Comparison of ENCODE assay signal across 18 cellular contexts in the genomic region with DNA sequence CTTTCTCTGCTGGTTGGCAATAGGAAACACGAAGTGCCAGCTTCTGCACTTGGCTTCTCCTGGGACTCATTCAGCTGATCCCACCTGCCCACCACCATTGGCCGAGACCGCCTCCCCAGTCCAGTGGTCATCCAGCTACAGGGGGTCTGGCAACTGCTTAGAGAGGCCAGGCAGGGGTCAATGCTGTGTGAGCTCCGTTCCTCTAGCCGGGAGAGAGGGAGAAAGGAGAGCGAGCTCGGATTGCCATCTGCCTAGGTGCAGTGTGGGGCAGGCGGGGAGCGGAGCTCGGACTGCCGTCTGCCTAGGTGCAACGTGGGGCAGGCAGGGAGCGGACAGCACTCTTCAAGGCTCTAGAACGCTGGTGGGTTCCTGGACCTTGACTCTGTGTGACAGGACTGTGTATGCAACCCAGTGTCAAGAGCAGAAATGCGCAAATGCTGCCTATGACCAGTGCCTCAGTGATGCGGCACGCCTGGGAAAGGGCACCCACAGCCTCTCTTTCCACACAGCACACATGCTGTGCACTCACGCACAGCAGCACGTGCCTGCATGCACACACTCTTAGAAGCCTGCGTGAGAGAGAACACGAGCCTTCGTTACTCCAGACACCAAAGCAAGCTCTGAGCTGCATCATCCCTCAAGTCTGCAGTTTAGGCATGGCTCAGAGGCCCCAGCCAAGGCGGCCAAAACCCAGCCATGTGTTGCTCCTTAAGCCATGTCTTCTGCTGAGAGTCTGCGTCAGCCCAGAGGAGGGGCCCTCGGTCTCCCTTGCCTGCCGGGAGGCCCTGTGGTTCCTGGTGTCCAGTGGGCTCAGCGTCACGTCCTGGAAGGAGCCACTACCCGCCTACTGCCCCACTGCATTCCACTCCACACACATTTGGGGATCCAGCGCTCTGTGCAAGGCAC. TPM values are rescaled to one million over a fixed set of nuclear protein-coding genes. Genes with fewer than 3 reads are reported as not detected.
DNase-seq lines count a peak whose midpoint lies in the region; ATAC-seq and TF ChIP-seq lines count a peak whose summit lies in the region.
"Had no signal": no experiment of that assay in that cellular context is flagged by ENCODE, and none has a peak within 500 bp of the region (broad histone marks: within the 10 kb centered on the region; RNA-seq: fewer than 3 reads in every experiment).

No MANE protein-coding gene starts in this region.

- peak overlapping the region; percentile 37 to 59 for H3K27ac ChIP-seq in right atrium auricular region
- H3K27ac ChIP-seq in left ventricle myocardium inferior (replicated peaks), result no peak overlapping the region
- H3K27ac ChIP-seq in ovary, result peak overlapping the region; percentile 4 to 53
- H3K27ac ChIP-seq: A549 had no signal

- H3K36me3 ChIP-seq in right atrium auricular region (no peaks in the 10 kb centered on the region), left ventricle myocardium inferior (no peaks in the 10 kb centered on the region), ovary (no peaks in the 10 kb centered on the region)
- H3K36me3 ChIP-seq: adrenal gland, HAP-1 had no signal

- no peaks in the 10 kb centered on the region for H3K9me3 ChIP-seq in right atrium auricular region
- no peaks in the 10 kb centered on the region for H3K9me3 ChIP-seq in left ventricle myocardium inferior (replicated peaks)
- no peaks in the 10 kb centered on the region for H3K9me3 ChIP-seq in ovary
- H3K9me3 ChIP-seq: A549, adrenal gland, HAP-1 had no signal

- H3K4me1 ChIP-seq in right atrium auricular region, result peaks cover 0 to 63% of the 10 kb centered on the region in 2 donors
- peaks cover 66% of the 10 kb centered on the region for H3K4me1 ChIP-seq in left ventricle myocardium inferior
- H3K4me1 ChIP-seq in ovary (ENCODE audit: insufficient read depth), result peaks cover 15% of the 10 kb centered on the region
- H3K4me1 ChIP-seq: A549 had no signal

- intact Hi-C loops in left ventricle myocardium inferior (cut with micrococcal nuclease), result no loop called here
- intact Hi-C loops in ovary (cut with DNase I), result no loop called here

- no peak overlapping the region for H3K4me3 ChIP-seq in right atrium auricular region
- H3K4me3 ChIP-seq in left ventricle myocardium inferior, result no peak overlapping the region
- H3K4me3 ChIP-seq in fibroblast of villous mesenchyme (ENCODE audit: low read depth, low read length), result no peak overlapping the region
- H3K4me3 ChIP-seq in ovary, result no peak overlapping the region
- H3K4me3 ChIP-seq: A549, adrenal gland, HAP-1 had no signal

- no peaks in the 10 kb centered on the region for H3K36me3 Mint-ChIP-seq in activated naive CD4-positive, alpha-beta T cell treated with anti-CD3 and anti-CD28 coated beads, Interleukin-2, amount 50 U/mL, for 72 hours
- H3K36me3 Mint-ChIP-seq: activated CD8-positive, alpha-beta memory T cell treated with anti-CD3 and anti-CD28 coated beads, Interleukin-2, amount 10 ng/mL, durations not matched to agents 7 days and 5 days had no signal

- no peak for DNase-seq in right atrium auricular region (ENCODE audit: low spot score)
- no peak for DNase-seq in left ventricle myocardium inferior
- peak; percentile 38 for DNase-seq in fibroblast of villous mesenchyme (ENCODE audit: low read depth)
- no peak for DNase-seq in ovary
- DNase-seq in activated naive CD4-positive, alpha-beta T cell treated with anti-CD3 and anti-CD28 coated beads, Interleukin-2, amount 50 U/mL, for 72 hours (ENCODE audit: low spot score in 2 of 2), result no peak
- no peak for DNase-seq in mucosa of gallbladder (ENCODE audit: low spot score)
- DNase-seq: activated CD4-positive, CD25-positive, alpha-beta regulatory T cell treated with anti-CD3 and anti-CD28 coated beads, Interleukin-2, amount 50 U/mL, for 72 hours; activated CD8-positive, alpha-beta memory T cell treated with anti-CD3 and anti-CD28 coated beads, Interleukin-2, amount 10 ng/mL, durations not matched to agents 7 days and 5 days; endodermal cell; kidney glomerular epithelial cell; NCI-H524 treated with DMSO at 0.1 percent for 48 hours; occipital lobe had no signal

- TF ChIP-seq EP300 in ovary (IDR thresholded peaks at IDR 0.05), result no peak

- H3K9me3 Mint-ChIP-seq in activated naive CD4-positive, alpha-beta T cell treated with anti-CD3 and anti-CD28 coated beads, Interleukin-2, amount 50 U/mL, for 72 hours, result no peaks in the 10 kb centered on the region
- H3K9me3 Mint-ChIP-seq: activated T-helper 17 cell treated with anti-CD3 and anti-CD28 coated beads, Interleukin-2, amount 50 U/mL, for 72 hours; endodermal cell had no signal

- H3K27ac Mint-ChIP-seq in activated naive CD4-positive, alpha-beta T cell treated with anti-CD3 and anti-CD28 coated beads, Interleukin-2, amount 50 U/mL, for 72 hours, result no peak overlapping the region
- H3K27ac Mint-ChIP-seq: activated CD8-positive, alpha-beta memory T cell treated with anti-CD3 and anti-CD28 coated beads, Interleukin-2, amount 10 ng/mL, durations not matched to agents 7 days and 5 days; endodermal cell had no signal

- TF ChIP-seq CTCF in right atrium auricular region (IDR thresholded peaks at IDR 0.05) (no peak), left ventricle myocardium inferior (IDR thresholded peaks at IDR 0.05; ENCODE audit: borderline replicate concordance) (no peak), fibroblast of villous mesenchyme (IDR thresholded peaks at IDR 0.05; ENCODE audit: insufficient read depth, low read depth, low read length) (no peak), ovary (IDR thresholded peaks at IDR 0.05) (no peak)

- H3K27me3 ChIP-seq in right atrium auricular region, result no peaks in the 10 kb centered on the region
- no peaks in the 10 kb centered on the region for H3K27me3 ChIP-seq in left ventricle myocardium inferior (ENCODE audit: low read depth)
- H3K27me3 ChIP-seq in ovary, result no peaks in the 10 kb centered on the region
- H3K27me3 ChIP-seq: adrenal gland had no signal

- 88 to 91% (median 88%) methylated on average over 30 of the region's 30 CpGs for WGBS in ovary, 3 donors

- no peak for ATAC-seq in activated naive CD4-positive, alpha-beta T cell treated with anti-CD3 and anti-CD28 coated beads, Interleukin-2, amount 50 U/mL, for 72 hours
- ATAC-seq in GM18907 (IDR thresholded peaks at IDR 0.05; ENCODE audit: unreplicated experiment) (no peak), GM21619 (IDR thresholded peaks at IDR 0.05; ENCODE audit: unreplicated experiment) (no peak)
- ATAC-seq: A549; activated CD8-positive, alpha-beta memory T cell treated with anti-CD3 and anti-CD28 coated beads, Interleukin-2, amount 10 ng/mL, durations not matched to agents 7 days and 5 days; activated T-helper 17 cell treated with anti-CD3 and anti-CD28 coated beads, Interleukin-2, amount 50 U/mL, for 72 hours had no signal

- no peak for TF ChIP-seq POLR2A in ovary (IDR thresholded peaks at IDR 0.05)

RNA-seq across cellular contexts. Expression of a gene that starts 26.8 kb away (rescaled TPM):
- 10 to 100 TPM; 28.5 to 38.1 TPM for total RNA-seq in right atrium auricular region
- total RNA-seq in left ventricle myocardium inferior, result 36.2 TPM
- total RNA-seq in fibroblast of villous mesenchyme, result 39.6 and 48.8 TPM in 2 replicates
- total RNA-seq in ovary, result 10 to 100 TPM; 32.5 to 95.0 (median 72.3) TPM
- polyA plus RNA-seq in ovary, result 10 to 100 TPM; 43.1 to 86.5 TPM
- 10 to 100 TPM in 1 of 2 donors, under 1 TPM in 1; 0.98 to 17.7 TPM for total RNA-seq in activated naive CD4-positive, alpha-beta T cell treated with anti-CD3 and anti-CD28 coated beads, Interleukin-2, amount 50 U/mL, for 72 hours
- total RNA-seq in mucosa of gallbladder, result 50.3 TPM
